In the genomic region with DNA sequence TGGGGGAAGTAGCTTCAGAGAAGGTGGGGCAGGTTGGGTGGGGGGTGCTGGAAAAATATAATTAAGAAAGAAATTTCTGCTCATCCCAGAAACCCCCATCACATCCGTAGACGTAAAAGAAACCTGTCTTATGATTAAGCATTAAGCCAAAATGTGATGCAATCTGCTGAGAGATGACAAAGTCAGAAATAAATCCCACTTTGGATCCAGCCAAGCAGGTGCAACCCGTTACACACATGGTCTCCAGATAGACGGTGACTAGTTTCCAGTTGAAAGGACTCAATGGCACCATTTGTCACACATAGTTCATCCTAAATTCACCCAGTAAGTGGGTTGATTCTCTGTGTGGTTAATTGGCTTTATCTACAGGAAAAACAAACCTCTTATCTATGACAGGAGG, we compare ENCODE assay signal across 23 cellular contexts. TPM values are rescaled to one million over a fixed set of nuclear protein-coding genes. Genes with fewer than 3 reads are reported as not detected.
DNase-seq lines count a peak whose midpoint lies in the region; ATAC-seq, FAIRE-seq and TF ChIP-seq lines count a peak whose summit lies in the region.
"Had no signal": no experiment of that assay in that cellular context is flagged by ENCODE, and none has a peak within 500 bp of the region (broad histone marks: within the 10 kb centered on the region; RNA-seq: fewer than 3 reads in every experiment).

No MANE protein-coding gene starts in this region.

- H3K4me3 ChIP-seq in A549 (no peak overlapping the region), PC-3 (ENCODE audit: low read length) (no peak overlapping the region), choroid plexus epithelial cell (ENCODE audit: low read depth, low read length) (no peak overlapping the region), fibroblast of villous mesenchyme (ENCODE audit: low read depth, low read length) (no peak overlapping the region), endodermal cell (ENCODE audit: low read length) (no peak overlapping the region), ascending aorta (no peak overlapping the region)
- H3K4me3 ChIP-seq: GM23248 had no signal

- ATAC-seq in A549, result no peak
- ATAC-seq in PC-3, result no peak
- ATAC-seq: SK-N-SH treated with all-trans-retinoic acid at 6 μM for 48 hours had no signal

- H3K27ac Mint-ChIP-seq in endodermal cell, result no peak overlapping the region
- H3K27ac Mint-ChIP-seq: CD4-positive, alpha-beta T cell had no signal

- WGBS in A549 (ENCODE audit: missing lambda C conversion rate), result 69% methylated on average over 4 of the region's 4 CpGs
- WGBS in endodermal cell (ENCODE audit: insufficient coverage in 1 of 2, insufficient read length in 1 of 2), 2 experiments, result 90 to 93% methylated on average over 2 to 4 of the region's 4 CpGs

- H4K20me1 ChIP-seq in PC-3 (ENCODE audit: low read length), result no peaks in the 10 kb centered on the region

- H3K9ac ChIP-seq in PC-3 (ENCODE audit: low read length) (no peak overlapping the region), endodermal cell (ENCODE audit: extremely low read depth, low read length, poor library complexity, severe bottlenecking) (no peak overlapping the region)
- H3K9ac ChIP-seq: GM23248 had no signal

- H3K9me2 ChIP-seq in PC-3 (replicated peaks; ENCODE audit: low read length), result no peaks in the 10 kb centered on the region

- H3K4me1 Mint-ChIP-seq in endodermal cell, result no peaks in the 10 kb centered on the region

- no peak overlapping the region for H2AFZ ChIP-seq in PC-3 (ENCODE audit: low read length)
- H2AFZ ChIP-seq: GM23248 had no signal

- POLR2A ChIA-PET in A549 (lab: Yijun Ruan, JAX), result no interaction called here
- POLR2A ChIA-PET in PC-3 (lab: Charles Lee; ENCODE audit: unreplicated experiment), result no interaction called here

- H3K79me2 ChIP-seq in PC-3 (ENCODE audit: low read length), result no peaks in the 10 kb centered on the region

- no TSS peak for BruUV-seq in PC-3 (replicated peaks; lab: Mats Ljungman, UMichigan)

- H3K9me3 Mint-ChIP-seq in endodermal cell, result peaks cover 87% of the 10 kb centered on the region

- no peaks in the 10 kb centered on the region for H3K36me3 Mint-ChIP-seq in endodermal cell (ENCODE audit: low read depth)

- H3K4me3 Mint-ChIP-seq in endodermal cell, result no peak overlapping the region
- H3K4me3 Mint-ChIP-seq: CD4-positive, alpha-beta T cell had no signal

- intact Hi-C loops in PC-3 (cut with micrococcal nuclease) (no loop called here), ascending aorta (cut with DNase I) (no loop called here)

- no peaks in the 10 kb centered on the region for H3F3A ChIP-seq in PC-3 (ENCODE audit: low read length, unreplicated experiment)

- no peak for DNase-seq in A549 (ENCODE audit: low read depth in 1 of 2, low spot score in 1 of 2)
- peak; percentile 13 for DNase-seq in PC-3
- peak; percentile 2 for DNase-seq in choroid plexus epithelial cell (ENCODE audit: low read depth)
- peak; percentile 13 for DNase-seq in fibroblast of villous mesenchyme (ENCODE audit: low read depth)
- DNase-seq in endodermal cell, result no peak
- no peak for DNase-seq in cerebellum (ENCODE audit: low spot score)
- no peak for DNase-seq in ascending aorta (ENCODE audit: low spot score in 2 of 2)
- no peak for DNase-seq in NCI-H1436 treated with DMSO at 0.1 percent for 48 hours (lab: John Stamatoyannopoulos, UW)
- DNase-seq: CD4-positive, alpha-beta T cell; DMS153; GF-D8; GM23248; HCEC 1CT; KG1; NCI-H1436; NCI-H2029; NCI-H2171; NCI-H446 treated with DMSO at 0.1 percent for 48 hours; NK-92 treated with Interleukin-12 subunit alpha and Interleukin-12 subunit beta, amount 100 ng/mL, for 24 hours; SIG-M5 had no signal

- H3K27ac ChIP-seq in A549, result peak overlapping the region; percentile 5 to 36; a peak in 2 of 6 replicates
- no peak overlapping the region for H3K27ac ChIP-seq in PC-3 (ENCODE audit: low read length)
- no peak overlapping the region for H3K27ac ChIP-seq in endodermal cell (ENCODE audit: low read depth, low read length)
- no peak overlapping the region for H3K27ac ChIP-seq in ascending aorta
- H3K27ac ChIP-seq: GM23248 had no signal

- CTCF ChIA-PET in A549 (lab: Yijun Ruan, JAX), result interaction anchor here (1.7 kb wide), 1 partner anchor 11 kb away, joined by 4 read pairs; no protein-coding TSS in a partner anchor
- CTCF ChIA-PET in PC-3 (lab: Charles Lee), result no interaction called here

- H3K4me2 ChIP-seq in A549 (no peak overlapping the region), PC-3 (ENCODE audit: low read length) (no peak overlapping the region)

- no peaks in the 10 kb centered on the region for H3K36me3 ChIP-seq in PC-3 (ENCODE audit: low read depth, low read length)
- H3K36me3 ChIP-seq in endodermal cell (ENCODE audit: control insufficient read depth, insufficient read depth, low read length), result no peaks in the 10 kb centered on the region
- H3K36me3 ChIP-seq in ascending aorta, result no peaks in the 10 kb centered on the region

- TF ChIP-seq POLR2A in A549 (IDR thresholded peaks at IDR 0.05; ENCODE audit: low read length), result no peak

- H3K27me3 ChIP-seq in PC-3 (ENCODE audit: low read length) (no peaks in the 10 kb centered on the region), endodermal cell (ENCODE audit: control insufficient read depth, insufficient read depth, low read length, poor library complexity, severe bottlenecking) (no peaks in the 10 kb centered on the region), ascending aorta (no peaks in the 10 kb centered on the region)

- TF ChIP-seq CTCF in A549 (IDR thresholded peaks at IDR 0.05) (no peak), PC-3 (conservative IDR thresholded peaks at IDR 0.05; ENCODE audit: low read depth, low read length) (no peak), choroid plexus epithelial cell (conservative IDR thresholded peaks at IDR 0.05; ENCODE audit: low read depth, low read length) (no peak), fibroblast of villous mesenchyme (IDR thresholded peaks at IDR 0.05; ENCODE audit: insufficient read depth, low read depth, low read length) (no peak), endodermal cell (conservative IDR thresholded peaks at IDR 0.05) (no peak), ascending aorta (IDR thresholded peaks at IDR 0.05) (no peak)

- H3K9me3 ChIP-seq in A549 (peaks cover 10% of the 10 kb centered on the region; the same call in 2 of the 3 replicates), PC-3 (ENCODE audit: low read length) (no peaks in the 10 kb centered on the region), endodermal cell (ENCODE audit: control insufficient read depth, low read length) (no peaks in the 10 kb centered on the region), ascending aorta (no peaks in the 10 kb centered on the region)
- H3K9me3 ChIP-seq: Caco-2 had no signal

- H3K4me1 ChIP-seq in A549 (peaks cover 13% of the 10 kb centered on the region; the same call in 2 of the 3 replicates), PC-3 (ENCODE audit: insufficient read depth, low read length) (no peaks in the 10 kb centered on the region), endodermal cell (ENCODE audit: control insufficient read depth, insufficient read depth, low read length) (no peaks in the 10 kb centered on the region), ascending aorta (no peaks in the 10 kb centered on the region)
- H3K4me1 ChIP-seq: Caco-2 had no signal

- no peak for TF ChIP-seq EP300 in A549 (IDR thresholded peaks at IDR 0.05)

- H3K27me3 Mint-ChIP-seq in endodermal cell (ENCODE audit: insufficient read depth), result no peaks in the 10 kb centered on the region

- no peak for FAIRE-seq in A549 (lab: Jason Lieb, UNC)
- FAIRE-seq: A204.1 had no signal

- no peak for TF ChIP-seq RAD21 in A549 (conservative IDR thresholded peaks at IDR 0.05 in 1 of 2, IDR thresholded peaks at IDR 0.05 in 1 of 2)

TF ChIP-seq in A549, 52 proteins besides CTCF, POLR2A, EP300 and RAD21:
- peak in 1 of 2 experiments; percentile 21; a peak in 2 of 4 replicates for TF ChIP-seq CEBPB (IDR thresholded peaks at IDR 0.05)
- TF ChIP-seq HEYL (CRISPR knock-in tag; IDR thresholded peaks at IDR 0.05), result no peak

RNA-seq across cellular contexts. Expression of gene PSG5, which starts 34.1 kb away (rescaled TPM):
- polyA plus RNA-seq in A549 (2011; rRNA removed), result 0.26 and 0.29 TPM in 2 replicates
- 0.25 TPM in 2 replicates for polyA plus RNA-seq in A549 (2012; cell fraction: cytosol; rRNA removed)
- polyA plus RNA-seq in A549 (2012; cell fraction: nucleus; rRNA removed), result 0.28 and 0.29 TPM in 2 replicates
- 0.35 to 0.39 TPM (median 0.36 TPM) in 3 replicates for polyA plus RNA-seq in A549 (2017; fragmentation: RNase III; extraction: RNeasy Plus Mini Kit Qiagen cat#74134 plus additional on column Dnase treatment)
- 0.17 and 0.49 TPM in 2 replicates for polyA minus RNA-seq in A549 (2011; rRNA and poly(A)+ RNA removed)
- not detected in 2 replicates for total RNA-seq in PC-3 (2014; rRNA removed)
- total RNA-seq in fibroblast of villous mesenchyme, result 39.3 and 45.3 TPM in 2 replicates
- total RNA-seq in endodermal cell, result not detected
- not detected for polyA plus RNA-seq in endodermal cell (2013, experiment 1 of 2)
- polyA plus RNA-seq in endodermal cell (2013, experiment 2 of 2), result not detected
- total RNA-seq in cerebellum, result 0.36 TPM
- total RNA-seq in ascending aorta, result not detected
- total RNA-seq: CD4-positive, alpha-beta T cell had no signal

RNA-seq across cellular contexts. Expression of gene PSG4, which starts 53.2 kb away (rescaled TPM):
- 0.52 and 0.56 TPM in 2 replicates for polyA plus RNA-seq in A549 (2011; rRNA removed)
- 0.30 and 0.32 TPM in 2 replicates for polyA plus RNA-seq in A549 (2012; cell fraction: cytosol; rRNA removed)
- polyA plus RNA-seq in A549 (2012; cell fraction: nucleus; rRNA removed), result 0.27 and 0.66 TPM in 2 replicates
- 0.58 to 1.0 TPM (median 0.78 TPM) in 3 replicates for polyA plus RNA-seq in A549 (2017; fragmentation: RNase III; extraction: RNeasy Plus Mini Kit Qiagen cat#74134 plus additional on column Dnase treatment)
- 0.17 and 0.44 TPM in 2 replicates for polyA minus RNA-seq in A549 (2011; rRNA and poly(A)+ RNA removed)
- not detected in 2 replicates for total RNA-seq in PC-3 (2014; rRNA removed)
- 1.9 and 121 TPM in 2 replicates for total RNA-seq in fibroblast of villous mesenchyme
- total RNA-seq in endodermal cell, result not detected
- polyA plus RNA-seq in endodermal cell (2013, experiment 1 of 2), result 0.32 TPM
- not detected for polyA plus RNA-seq in endodermal cell (2013, experiment 2 of 2)
- not detected for total RNA-seq in cerebellum
- total RNA-seq in ascending aorta, result not detected
- total RNA-seq: Caco-2; CD4-positive, alpha-beta T cell had no signal

Comparison
In these comparisons a context has a peak if more than half of its experiments do, and no peak if none do; other contexts are left out.
1. DNase-seq: peak in PC-3 (single experiment), choroid plexus epithelial cell (single experiment) and fibroblast of villous mesenchyme (single experiment); none in A549 (0 of 2), endodermal cell (single experiment), cerebellum (single experiment), ascending aorta (0 of 2) and NCI-H1436 treated with DMSO at 0.1 percent for 48 hours (single experiment).
2. H3K27ac ChIP-seq: peak in A549 (2 of 2); none in PC-3 (single experiment), endodermal cell (single experiment) and ascending aorta (0 of 2).
3. RNA of gene PSG5, which starts 34.1 kb away (total RNA-seq): 39.3 to 45.3 TPM in fibroblast of villous mesenchyme; 0.36 TPM in cerebellum (single experiment), not detected in PC-3, not detected in endodermal cell and not detected in ascending aorta (single experiment); every median in the first group is over 10 times any median in the second.